In genomic region chr16:68990172-68990845, GRCh38 we compare ENCODE assay signal across 8 cellular contexts.
DNase-seq lines count a peak whose midpoint lies in the region; ATAC-seq, FAIRE-seq and TF ChIP-seq lines count a peak whose summit lies in the region.
"Not testable (repeated sequence)": the region's sequence is repeated elsewhere in the genome, so short reads cannot be mapped to it uniquely, and the experiment has no call there.

No MANE protein-coding gene starts in this region.

- H3K79me2 ChIP-seq in HCT116 (ENCODE audit: insufficient read depth, low read length); SK-N-SH (ENCODE audit: insufficient read depth); parathyroid adenoma: not testable (repeated sequence)

- peaks cover 47% of the 10 kb centered on the region for H3K4me1 Mint-ChIP-seq in MCF 10A (ENCODE audit: insufficient read depth, unreplicated experiment)

- TF ChIP-seq POLR2A in A549 (IDR thresholded peaks at IDR 0.05; ENCODE audit: low read length); HCT116 (IDR thresholded peaks at IDR 0.05; ENCODE audit: borderline replicate concordance, extremely low read depth, insufficient read depth, insufficient read length): not testable (repeated sequence)

- peaks cover 62% of the 10 kb centered on the region for H3K4me1 ChIP-seq in A549
- H3K4me1 ChIP-seq in HCT116 (ENCODE audit: control insufficient read depth in 1 of 2, insufficient read depth in 2 of 2, low read length in 2 of 2), result peaks cover 63 to 92% of the 10 kb centered on the region in 2 experiments
- H3K4me1 ChIP-seq in SK-N-SH (ENCODE audit: control insufficient read depth in 1 of 2, insufficient read depth in 2 of 2, low read depth in 1 of 2, low read length in 1 of 2), result peaks cover 2 to 35% of the 10 kb centered on the region in 2 experiments; a peak in 3 of 4 replicates
- not testable (repeated sequence) for H3K4me1 ChIP-seq in parathyroid adenoma

- 85% methylated on average over 7 of the region's 7 CpGs for WGBS in A549 (ENCODE audit: missing lambda C conversion rate)
- 92% methylated on average over 7 of the region's 7 CpGs for WGBS in SK-N-SH (ENCODE audit: low lambda C conversion rate)

- CTCF ChIA-PET in A549 (lab: Yijun Ruan, JAX) (interaction anchor here (0.9 to 2.6 kb wide), 7 partner anchors 11 to 134 kb away, joined by 3 to 10 read pairs (median 3); partner anchors contain the start of gene HAS3), HCT116 (lab: Charles Lee) (interaction anchor here (0.9 kb wide), 2 partner anchors 63 to 115 kb away, joined by 3 to 5 read pairs; partner anchors contain the start of gene HAS3), SK-N-SH (lab: Yijun Ruan, JAX) (interaction anchor here (1.1 kb wide), 1 partner anchor 16 kb away, joined by 4 read pairs; no protein-coding TSS in a partner anchor), MCF 10A (lab: Yijun Ruan, JAX) (interaction anchor here (0.6 to 1.3 kb wide), 4 partner anchors 10 to 134 kb away, joined by 3 to 6 read pairs (median 4); no protein-coding TSS in a partner anchor)

- not testable (repeated sequence) for H3K27me3 ChIP-seq in HCT116 (ENCODE audit: insufficient read depth, low read length); SK-N-SH (ENCODE audit: insufficient read depth); parathyroid adenoma (ENCODE audit: control insufficient read depth, insufficient read depth, low read length)

- H3F3A ChIP-seq in SK-N-SH (replicated peaks; ENCODE audit: insufficient read depth), result peaks cover 33% of the 10 kb centered on the region

- not testable (repeated sequence) for H3K9ac ChIP-seq in HCT116 (ENCODE audit: low read length); SK-N-SH; parathyroid adenoma

- H3K9me3 Mint-ChIP-seq in MCF 10A (ENCODE audit: unreplicated experiment), result not testable (repeated sequence)

- ATAC-seq in A549, result not testable (repeated sequence)
- ATAC-seq in HCT116, result peak; percentile 37

- FAIRE-seq in A549 (lab: Jason Lieb, UNC), result not testable (repeated sequence)

- not testable (repeated sequence) for H3K27me3 Mint-ChIP-seq in MCF 10A (ENCODE audit: insufficient read depth, unreplicated experiment)

- not testable (repeated sequence) for BruUV-seq in HCT116 (replicated peaks; lab: Mats Ljungman, UMichigan); MCF 10A (replicated peaks; lab: Mats Ljungman, UMichigan)

- H3K36me3 ChIP-seq in HCT116 (ENCODE audit: control insufficient read depth in 1 of 2, insufficient read depth in 2 of 2, low read length in 2 of 2); SK-N-SH (replicated peaks in 1 of 2; ENCODE audit: control insufficient read depth in 1 of 2, insufficient read depth in 2 of 2, low read length in 1 of 2); parathyroid adenoma (ENCODE audit: control insufficient read depth, insufficient read depth, low read length): not testable (repeated sequence)

- TF ChIP-seq RAD21 in A549 (conservative IDR thresholded peaks at IDR 0.05 in 1 of 2, IDR thresholded peaks at IDR 0.05 in 1 of 2) (peak in 1 of 2 experiments; percentile 41; a peak in 3 of 5 replicates), HCT116 (IDR thresholded peaks at IDR 0.05; ENCODE audit: low read depth) (peak; percentile 66)
- TF ChIP-seq RAD21 in SK-N-SH (IDR thresholded peaks at IDR 0.05; ENCODE audit: low read length), result not testable (repeated sequence)

- not testable (repeated sequence) for H3K4me2 ChIP-seq in A549; HCT116 (ENCODE audit: low read length); SK-N-SH; parathyroid adenoma (ENCODE audit: low read length)

- POLR2A ChIA-PET in A549 (lab: Yijun Ruan, JAX); SK-N-SH (lab: Yijun Ruan, JAX): not testable (repeated sequence)
- POLR2A ChIA-PET in HCT116 (lab: Charles Lee), result interaction anchor here (0.6 to 2.7 kb wide), 2 partner anchors 82 to 122 kb away, joined by 3 to 11 read pairs; no protein-coding TSS in a partner anchor
- POLR2A ChIA-PET in MCF 10A (lab: Yijun Ruan, JAX), result interaction anchor here (1.7 kb wide), 1 partner anchor 83 kb away, joined by 5 read pairs; no protein-coding TSS in a partner anchor

- H2AFZ ChIP-seq in HCT116 (ENCODE audit: low read depth, low read length, poor library complexity, severe bottlenecking); SK-N-SH (ENCODE audit: low read depth): not testable (repeated sequence)
- peak overlapping the region; percentile 18 for H2AFZ ChIP-seq in parathyroid adenoma

- H4K20me1 ChIP-seq in HCT116 (ENCODE audit: insufficient read depth); SK-N-SH (ENCODE audit: insufficient read depth): not testable (repeated sequence)

- intact Hi-C loops in HCT116 (cut with micrococcal nuclease), result loop anchor here (5.0 kb wide), 1 partner anchor 88 kb away; no protein-coding TSS in a partner anchor
- intact Hi-C loops in MCF 10A (cut with micrococcal nuclease), result not testable (repeated sequence)

- not testable (repeated sequence) for H3K36me3 Mint-ChIP-seq in MCF 10A (ENCODE audit: insufficient read depth, unreplicated experiment)

- not testable (repeated sequence) for TF ChIP-seq EP300 in A549 (IDR thresholded peaks at IDR 0.05); SK-N-SH (IDR thresholded peaks at IDR 0.05; ENCODE audit: borderline replicate concordance in 1 of 2, low read depth in 1 of 2, low read length in 1 of 2)

- not testable (repeated sequence) for H3K4me3 Mint-ChIP-seq in MCF 10A (ENCODE audit: unreplicated experiment)

- H3K4me3 ChIP-seq in A549; HCT116 (replicated peaks in 1 of 2; ENCODE audit: low read depth in 1 of 2, low read length in 2 of 2); SK-N-SH (ENCODE audit: low read depth in 2 of 2, low read length in 1 of 2); epithelial cell of proximal tubule (ENCODE audit: low read depth, low read length); parathyroid adenoma (ENCODE audit: low read depth, low read length): not testable (repeated sequence)

- RAD21 ChIA-PET in HCT116 (lab: Charles Lee; ENCODE audit: low non-redundant PET in 1 of 2, low total read pairs in 2 of 2, uncharacterized antibody in 2 of 2, unreplicated experiment in 2 of 2), result interaction anchor here (0.6 to 0.8 kb wide), 4 partner anchors 68 to 194 kb away, joined by 3 to 7 read pairs (median 3); no protein-coding TSS in a partner anchor

- not testable (repeated sequence) for H3K9me3 ChIP-seq in A549; HCT116 (ENCODE audit: control insufficient read depth in 1 of 2, insufficient read depth in 1 of 2, low read depth in 1 of 2, low read length in 2 of 2); SK-N-SH; parathyroid adenoma (ENCODE audit: control insufficient read depth, low read length)

- H3K9me2 ChIP-seq in HCT116 (ENCODE audit: insufficient read depth); SK-N-SH: not testable (repeated sequence)

- DNase-seq in A549 (ENCODE audit: low read depth in 1 of 2, low spot score in 1 of 2), result peak in 1 of 2 experiments; percentile 40
- DNase-seq in ELR (ENCODE audit: low read depth), result peak; percentile 20
- not testable (repeated sequence) for DNase-seq in HCT116 (ENCODE audit: low read depth, low spot score); SK-N-SH; epithelial cell of proximal tubule (ENCODE audit: low read depth)
- DNase-seq in NCI-H82 (lab: John Stamatoyannopoulos, UW), result peak; percentile 6
- DNase-seq in MCF 10A (ENCODE audit: unreplicated experiment), result peak; percentile 22

- H3K27ac Mint-ChIP-seq in MCF 10A (ENCODE audit: low read depth, unreplicated experiment), result peak overlapping the region; percentile 92

- H3K27ac ChIP-seq in A549, result peak overlapping the region; percentile 3 to 92; a peak in 4 of 6 replicates
- not testable (repeated sequence) for H3K27ac ChIP-seq in HCT116 (ENCODE audit: low read depth, low read length); SK-N-SH (ENCODE audit: low read depth in 2 of 2, low read length in 1 of 2); parathyroid adenoma

- TF ChIP-seq CTCF in A549 (IDR thresholded peaks at IDR 0.05), result peak; percentile 17; the same call in 2 of the 3 replicates
- peak; percentile 40 to 53 (median 51) for TF ChIP-seq CTCF in HCT116 (IDR thresholded peaks at IDR 0.05 in 2 of 3, conservative IDR thresholded peaks at IDR 0.05 in 1 of 3; ENCODE audit: borderline replicate concordance in 1 of 3, insufficient read depth in 1 of 3, low read depth in 2 of 3, low read length in 2 of 3)
- TF ChIP-seq CTCF in SK-N-SH (IDR thresholded peaks at IDR 0.05), result peak; percentile 16; the same call in 1 of the 2 replicates
- not testable (repeated sequence) for TF ChIP-seq CTCF in MCF 10A (IDR thresholded peaks at IDR 0.05; ENCODE audit: unreplicated experiment); parathyroid adenoma (IDR thresholded peaks at IDR 0.05)
- peak; percentile 43 for TF ChIP-seq CTCF in epithelial cell of proximal tubule (conservative IDR thresholded peaks at IDR 0.05; ENCODE audit: low read depth, low read length)

TF ChIP-seq in A549, 52 proteins besides CTCF, POLR2A, EP300 and RAD21:
- TF ChIP-seq SMC3 (IDR thresholded peaks at IDR 0.05), result 0 out of 3 replicates have a peak, but pooled peaks have one; percentile 17

TF ChIP-seq in HCT116, 20 proteins besides CTCF, POLR2A, EP300 and RAD21:
- peak; percentile 65 for TF ChIP-seq CBX3 (IDR thresholded peaks at IDR 0.05; ENCODE audit: low read depth)
- 0 out of 2 replicates have a peak, but pooled peaks have one; percentile 12 for TF ChIP-seq MAX (IDR thresholded peaks at IDR 0.05)
